1 cellular context compared by ENCODE assay signal in the genomic region with DNA sequence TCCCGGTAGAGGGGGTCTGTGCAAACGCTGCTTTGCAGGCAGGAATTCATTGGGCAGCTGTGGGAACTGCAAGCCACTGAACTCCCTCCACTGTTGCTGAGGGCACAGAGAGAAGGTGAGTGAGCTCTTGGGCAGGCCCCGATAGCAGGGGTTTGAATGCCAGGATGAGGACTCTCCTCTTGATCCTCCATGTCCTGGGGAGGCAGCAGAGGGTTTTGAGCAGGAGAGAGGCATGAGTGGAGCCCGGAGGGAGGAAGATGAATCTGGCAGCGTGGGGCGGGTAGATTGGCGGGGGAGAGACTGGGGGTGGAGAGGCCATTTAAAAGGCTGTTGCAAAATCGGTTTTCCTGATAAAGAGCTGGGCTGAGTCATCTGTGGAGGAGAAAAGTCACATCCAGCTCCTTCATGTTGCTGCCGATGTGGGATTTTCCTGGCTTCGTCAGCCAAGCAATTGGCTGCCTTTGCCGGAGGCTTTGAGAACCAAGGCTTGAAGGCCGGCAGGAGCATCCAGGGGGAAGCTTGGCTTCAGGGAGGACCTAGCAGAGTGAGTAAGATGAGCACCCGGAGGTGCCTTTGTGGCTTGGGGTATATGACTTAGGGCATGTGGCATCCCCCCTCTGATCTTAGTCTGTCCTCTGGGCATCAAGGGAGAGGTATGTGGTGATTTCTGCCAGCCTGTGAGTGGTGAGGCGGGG.
TF ChIP-seq lines count a peak whose summit lies in the region.

A gene with protein sequence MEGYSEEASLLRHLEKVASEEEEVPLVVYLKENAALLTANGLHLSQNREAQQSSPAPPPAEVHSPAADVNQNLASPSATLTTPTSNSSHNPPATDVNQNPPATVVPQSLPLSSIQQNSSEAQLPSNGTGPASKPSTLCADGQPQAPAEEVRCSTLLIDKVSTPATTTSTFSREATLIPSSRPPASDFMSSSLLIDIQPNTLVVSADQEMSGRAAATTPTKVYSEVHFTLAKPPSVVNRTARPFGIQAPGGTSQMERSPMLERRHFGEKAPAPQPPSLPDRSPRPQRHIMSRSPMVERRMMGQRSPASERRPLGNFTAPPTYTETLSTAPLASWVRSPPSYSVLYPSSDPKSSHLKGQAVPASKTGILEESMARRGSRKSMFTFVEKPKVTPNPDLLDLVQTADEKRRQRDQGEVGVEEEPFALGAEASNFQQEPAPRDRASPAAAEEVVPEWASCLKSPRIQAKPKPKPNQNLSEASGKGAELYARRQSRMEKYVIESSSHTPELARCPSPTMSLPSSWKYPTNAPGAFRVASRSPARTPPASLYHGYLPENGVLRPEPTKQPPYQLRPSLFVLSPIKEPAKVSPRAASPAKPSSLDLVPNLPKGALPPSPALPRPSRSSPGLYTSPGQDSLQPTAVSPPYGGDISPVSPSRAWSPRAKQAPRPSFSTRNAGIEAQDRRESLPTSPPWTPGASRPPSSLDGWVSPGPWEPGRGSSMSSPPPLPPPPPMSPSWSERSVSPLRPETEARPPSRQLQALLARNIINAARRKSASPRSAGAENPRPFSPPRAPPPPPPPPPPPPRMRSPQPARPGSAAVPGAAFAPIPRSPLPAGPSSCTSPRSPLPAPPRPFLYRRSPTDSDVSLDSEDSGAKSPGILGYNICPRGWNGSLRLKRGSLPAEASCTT (plus strand): TSS at position 350 of the 695 bp plus-strand sequence. CDS start 7,616 bp downstream, outside the sequence.

TF ChIP-seq in GM23338, 12 proteins besides CTCF, POLR2A, EP300 and RAD21 (continued from another document):
- TF ChIP-seq, protein P1, sequence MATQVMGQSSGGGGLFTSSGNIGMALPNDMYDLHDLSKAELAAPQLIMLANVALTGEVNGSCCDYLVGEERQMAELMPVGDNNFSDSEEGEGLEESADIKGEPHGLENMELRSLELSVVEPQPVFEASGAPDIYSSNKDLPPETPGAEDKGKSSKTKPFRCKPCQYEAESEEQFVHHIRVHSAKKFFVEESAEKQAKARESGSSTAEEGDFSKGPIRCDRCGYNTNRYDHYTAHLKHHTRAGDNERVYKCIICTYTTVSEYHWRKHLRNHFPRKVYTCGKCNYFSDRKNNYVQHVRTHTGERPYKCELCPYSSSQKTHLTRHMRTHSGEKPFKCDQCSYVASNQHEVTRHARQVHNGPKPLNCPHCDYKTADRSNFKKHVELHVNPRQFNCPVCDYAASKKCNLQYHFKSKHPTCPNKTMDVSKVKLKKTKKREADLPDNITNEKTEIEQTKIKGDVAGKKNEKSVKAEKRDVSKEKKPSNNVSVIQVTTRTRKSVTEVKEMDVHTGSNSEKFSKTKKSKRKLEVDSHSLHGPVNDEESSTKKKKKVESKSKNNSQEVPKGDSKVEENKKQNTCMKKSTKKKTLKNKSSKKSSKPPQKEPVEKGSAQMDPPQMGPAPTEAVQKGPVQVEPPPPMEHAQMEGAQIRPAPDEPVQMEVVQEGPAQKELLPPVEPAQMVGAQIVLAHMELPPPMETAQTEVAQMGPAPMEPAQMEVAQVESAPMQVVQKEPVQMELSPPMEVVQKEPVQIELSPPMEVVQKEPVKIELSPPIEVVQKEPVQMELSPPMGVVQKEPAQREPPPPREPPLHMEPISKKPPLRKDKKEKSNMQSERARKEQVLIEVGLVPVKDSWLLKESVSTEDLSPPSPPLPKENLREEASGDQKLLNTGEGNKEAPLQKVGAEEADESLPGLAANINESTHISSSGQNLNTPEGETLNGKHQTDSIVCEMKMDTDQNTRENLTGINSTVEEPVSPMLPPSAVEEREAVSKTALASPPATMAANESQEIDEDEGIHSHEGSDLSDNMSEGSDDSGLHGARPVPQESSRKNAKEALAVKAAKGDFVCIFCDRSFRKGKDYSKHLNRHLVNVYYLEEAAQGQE (IDR thresholded peaks at IDR 0.05; ENCODE audit: unreplicated experiment), result no peak
- no peak for TF ChIP-seq POLR2AphosphoS5 (IDR thresholded peaks at IDR 0.05; ENCODE audit: low read depth)
